In genomic region chr6:56046576-56046975, GRCh38 we compare ENCODE assay signal across 11 cellular contexts.
DNase-seq lines count a peak whose midpoint lies in the region; ATAC-seq and TF ChIP-seq lines count a peak whose summit lies in the region.
"Had no signal": no experiment of that assay in that cellular context is flagged by ENCODE, and none has a peak within 500 bp of the region (broad histone marks: within the 10 kb centered on the region; RNA-seq: fewer than 3 reads in every experiment).

No MANE protein-coding gene starts in this region.

- H3K36me3 ChIP-seq in Loucy (ENCODE audit: insufficient read depth, low read length), result no peaks in the 10 kb centered on the region
- H3K36me3 ChIP-seq in brain microvascular endothelial cell (replicated peaks), result no peaks in the 10 kb centered on the region
- no peaks in the 10 kb centered on the region for H3K36me3 ChIP-seq in CD8-positive, alpha-beta T cell (ENCODE audit: insufficient read depth, low read length)
- H3K36me3 ChIP-seq: gastroesophageal sphincter had no signal

- no peaks in the 10 kb centered on the region for H3K27me3 Mint-ChIP-seq in CD8-positive, alpha-beta T cell (ENCODE audit: low read depth)
- no peaks in the 10 kb centered on the region for H3K27me3 Mint-ChIP-seq in endothelial cell (ENCODE audit: unreplicated experiment)
- H3K27me3 Mint-ChIP-seq: activated naive CD4-positive, alpha-beta T cell treated with anti-CD3 and anti-CD28 coated beads, Interleukin-2, amount 50 U/mL, for 24 hours had no signal

- intact Hi-C loops in CD8-positive, alpha-beta T cell (cut with DNase I, micrococcal nuclease), result no loop called here

- no peak for ATAC-seq in CD8-positive, alpha-beta T cell
- ATAC-seq: gastroesophageal sphincter had no signal

- no peak overlapping the region for H3K9ac ChIP-seq in Loucy (ENCODE audit: low read depth, low read length, poor library complexity, severe bottlenecking)

- in situ Hi-C loops in brain microvascular endothelial cell (cut with HindIII; ENCODE audit: low pct_ligation_motif_present, low sequenced_read_pairs), result no loop called here

- POLR2A ChIA-PET in CD8-positive, alpha-beta T cell (lab: Charles Lee), result no interaction called here

- H3K27ac ChIP-seq in brain microvascular endothelial cell, result peak overlapping the region; percentile 1
- H3K27ac ChIP-seq in CD8-positive, alpha-beta T cell (ENCODE audit: low read depth, low read length), result no peak overlapping the region
- H3K27ac ChIP-seq: gastroesophageal sphincter had no signal

- H3K36me3 Mint-ChIP-seq in CD8-positive, alpha-beta T cell, result no peaks in the 10 kb centered on the region
- H3K36me3 Mint-ChIP-seq in endothelial cell (ENCODE audit: low read depth, unreplicated experiment), result no peaks in the 10 kb centered on the region
- H3K36me3 Mint-ChIP-seq: activated naive CD4-positive, alpha-beta T cell treated with anti-CD3 and anti-CD28 coated beads, Interleukin-2, amount 50 U/mL, for 24 hours had no signal

- H3K27me3 ChIP-seq in Loucy (ENCODE audit: insufficient read depth, low read length, poor library complexity, severe bottlenecking) (no peaks in the 10 kb centered on the region), brain microvascular endothelial cell (replicated peaks) (no peaks in the 10 kb centered on the region)
- H3K27me3 ChIP-seq in CD8-positive, alpha-beta T cell (ENCODE audit: insufficient read depth, low read length), result no peaks in the 10 kb centered on the region
- H3K27me3 ChIP-seq: gastroesophageal sphincter had no signal

- H3K79me2 ChIP-seq in Loucy (ENCODE audit: insufficient read depth, low read length), result no peaks in the 10 kb centered on the region

- H3K9me3 Mint-ChIP-seq in CD8-positive, alpha-beta T cell, result no peaks in the 10 kb centered on the region
- H3K9me3 Mint-ChIP-seq in endothelial cell (ENCODE audit: unreplicated experiment), result no peaks in the 10 kb centered on the region
- H3K9me3 Mint-ChIP-seq: activated naive CD4-positive, alpha-beta T cell treated with anti-CD3 and anti-CD28 coated beads, Interleukin-2, amount 50 U/mL, for 24 hours had no signal

- CTCF ChIA-PET in CD8-positive, alpha-beta T cell (lab: Charles Lee), result no interaction called here

- peak overlapping the region; percentile 37 for H3K4me2 ChIP-seq in Loucy (ENCODE audit: low read depth, low read length, poor library complexity, severe bottlenecking)

- H3K9me2 ChIP-seq in Loucy (replicated peaks; ENCODE audit: low read depth, low read length), result no peaks in the 10 kb centered on the region

- no peaks in the 10 kb centered on the region for H3K9me3 ChIP-seq in Loucy (ENCODE audit: insufficient read depth, low read depth, low read length)
- H3K9me3 ChIP-seq in CD8-positive, alpha-beta T cell (ENCODE audit: low read length), result no peaks in the 10 kb centered on the region
- H3K9me3 ChIP-seq: gastroesophageal sphincter had no signal

- no peaks in the 10 kb centered on the region for H3F3A ChIP-seq in Loucy (ENCODE audit: low read depth)

- no peaks in the 10 kb centered on the region for H3K4me1 Mint-ChIP-seq in CD8-positive, alpha-beta T cell (ENCODE audit: low read depth)
- H3K4me1 Mint-ChIP-seq in endothelial cell (ENCODE audit: unreplicated experiment), result peaks cover 6% of the 10 kb centered on the region
- H3K4me1 Mint-ChIP-seq: activated naive CD4-positive, alpha-beta T cell treated with anti-CD3 and anti-CD28 coated beads, Interleukin-2, amount 50 U/mL, for 24 hours had no signal

- no peak overlapping the region for H2AFZ ChIP-seq in Loucy (ENCODE audit: low read length)

- TF ChIP-seq CTCF in Loucy (conservative IDR thresholded peaks at IDR 0.05; ENCODE audit: low read length) (no peak), brain microvascular endothelial cell (IDR thresholded peaks at IDR 0.05; ENCODE audit: low read depth, low read length, missing control alignments) (no peak), endothelial cell (IDR thresholded peaks at IDR 0.05; ENCODE audit: unreplicated experiment) (no peak), GM20000 (IDR thresholded peaks at IDR 0.05; ENCODE audit: extremely low read depth, missing control alignments) (no peak)
- no peak for TF ChIP-seq CTCF in CD8-positive, alpha-beta T cell (IDR thresholded peaks at IDR 0.05)

- no peak overlapping the region for H3K4me3 Mint-ChIP-seq in CD8-positive, alpha-beta T cell
- no peak overlapping the region for H3K4me3 Mint-ChIP-seq in endothelial cell (ENCODE audit: unreplicated experiment)
- H3K4me3 Mint-ChIP-seq: activated naive CD4-positive, alpha-beta T cell treated with anti-CD3 and anti-CD28 coated beads, Interleukin-2, amount 50 U/mL, for 24 hours had no signal

- H3K27ac Mint-ChIP-seq in CD8-positive, alpha-beta T cell, result no peak overlapping the region
- no peak overlapping the region for H3K27ac Mint-ChIP-seq in endothelial cell (ENCODE audit: unreplicated experiment)
- H3K27ac Mint-ChIP-seq: activated naive CD4-positive, alpha-beta T cell treated with anti-CD3 and anti-CD28 coated beads, Interleukin-2, amount 50 U/mL, for 24 hours had no signal

- no peak overlapping the region for H3K4me3 ChIP-seq in Loucy (ENCODE audit: low read length, poor library complexity, severe bottlenecking)
- no peak overlapping the region for H3K4me3 ChIP-seq in brain microvascular endothelial cell (ENCODE audit: low read depth, low read length)
- no peak overlapping the region for H3K4me3 ChIP-seq in CD8-positive, alpha-beta T cell (ENCODE audit: low read depth, low read length)
- H3K4me3 ChIP-seq: gastroesophageal sphincter had no signal

- DNase-seq in CD1c-positive myeloid dendritic cell (ENCODE audit: extremely low spot score) (peak; percentile 62), brain microvascular endothelial cell (peak; percentile 97), lung microvascular endothelial cell (ENCODE audit: low read depth in 2 of 2) (peak; percentile 93 to 96), NCI-H446 (lab: John Stamatoyannopoulos, UW) (no peak), endothelial cell (ENCODE audit: low spot score) (no peak), GM20000 (ENCODE audit: low spot score) (no peak)
- no peak for DNase-seq in CD8-positive, alpha-beta T cell
- DNase-seq: NCI-H2107 had no signal

- peaks cover 38% of the 10 kb centered on the region for H3K4me1 ChIP-seq in Loucy (ENCODE audit: insufficient read depth, low read length, poor library complexity, severe bottlenecking)
- no peaks in the 10 kb centered on the region for H3K4me1 ChIP-seq in CD8-positive, alpha-beta T cell (ENCODE audit: insufficient read depth, low read length)
- H3K4me1 ChIP-seq: gastroesophageal sphincter had no signal

- H4K20me1 ChIP-seq in Loucy (ENCODE audit: insufficient read depth, low read length, poor library complexity, severe bottlenecking), result no peaks in the 10 kb centered on the region

Comparison
In these comparisons a context has a peak if more than half of its experiments do, and no peak if none do; other contexts are left out.
1. DNase-seq: peak in CD1c-positive myeloid dendritic cell (single experiment), brain microvascular endothelial cell (single experiment) and lung microvascular endothelial cell (2 of 2); none in CD8-positive, alpha-beta T cell (0 of 7), NCI-H446 (0 of 2), endothelial cell (single experiment) and GM20000 (single experiment).